ENCODE assay signal across 8 cellular contexts in genomic region chr5:76082790-76083554, GRCh38. TPM values are rescaled to one million over a fixed set of nuclear protein-coding genes. Genes with fewer than 3 reads are reported as not detected.
A peak's percentile ranks its signal among the peaks of the same experiment; 100 is the strongest.
DNase-seq lines count a peak whose midpoint lies in the region; ATAC-seq, FAIRE-seq and TF ChIP-seq lines count a peak whose summit lies in the region.

A gene with protein sequence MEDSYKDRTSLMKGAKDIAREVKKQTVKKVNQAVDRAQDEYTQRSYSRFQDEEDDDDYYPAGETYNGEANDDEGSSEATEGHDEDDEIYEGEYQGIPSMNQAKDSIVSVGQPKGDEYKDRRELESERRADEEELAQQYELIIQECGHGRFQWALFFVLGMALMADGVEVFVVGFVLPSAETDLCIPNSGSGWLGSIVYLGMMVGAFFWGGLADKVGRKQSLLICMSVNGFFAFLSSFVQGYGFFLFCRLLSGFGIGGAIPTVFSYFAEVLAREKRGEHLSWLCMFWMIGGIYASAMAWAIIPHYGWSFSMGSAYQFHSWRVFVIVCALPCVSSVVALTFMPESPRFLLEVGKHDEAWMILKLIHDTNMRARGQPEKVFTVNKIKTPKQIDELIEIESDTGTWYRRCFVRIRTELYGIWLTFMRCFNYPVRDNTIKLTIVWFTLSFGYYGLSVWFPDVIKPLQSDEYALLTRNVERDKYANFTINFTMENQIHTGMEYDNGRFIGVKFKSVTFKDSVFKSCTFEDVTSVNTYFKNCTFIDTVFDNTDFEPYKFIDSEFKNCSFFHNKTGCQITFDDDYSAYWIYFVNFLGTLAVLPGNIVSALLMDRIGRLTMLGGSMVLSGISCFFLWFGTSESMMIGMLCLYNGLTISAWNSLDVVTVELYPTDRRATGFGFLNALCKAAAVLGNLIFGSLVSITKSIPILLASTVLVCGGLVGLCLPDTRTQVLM (plus strand): TSS chr5:76083383. CDS start chr5:76131751, 48,368 bp downstream.

- no peaks in the 10 kb centered on the region for H3K9me3 ChIP-seq in BE2C
- no peaks in the 10 kb centered on the region for H3K9me3 ChIP-seq in iPS DF 6.9 (ENCODE audit: control insufficient read depth, insufficient read depth, low read length)
- no peaks in the 10 kb centered on the region for H3K9me3 ChIP-seq in smooth muscle cell (replicated peaks; ENCODE audit: low read depth)

- TF ChIP-seq CTCF in BE2C (IDR thresholded peaks at IDR 0.05; ENCODE audit: low read depth, low read length) (no peak), smooth muscle cell (IDR thresholded peaks at IDR 0.05; ENCODE audit: borderline replicate concordance, insufficient read depth, poor library complexity, severe bottlenecking) (no peak)

- H3K9ac ChIP-seq in smooth muscle cell (ENCODE audit: low read depth): no peak within 1 kb of the TSS

- H3K79me2 ChIP-seq in smooth muscle cell (ENCODE audit: low read depth): no peaks in the 10 kb centered on the region

- H3K27ac ChIP-seq in iPS DF 6.9 (ENCODE audit: low read length): no peak within 1 kb of the TSS
- no peak within 1 kb of the TSS for H3K27ac ChIP-seq in smooth muscle cell (ENCODE audit: low read depth)

- H3K4me1 ChIP-seq in BE2C (no peaks in the 10 kb centered on the region), iPS DF 6.9 (ENCODE audit: control insufficient read depth, insufficient read depth, low read length) (peaks cover 2% of the 10 kb centered on the region; the same call in 1 of the 2 replicates), smooth muscle cell (ENCODE audit: low read depth) (peaks cover 19% of the 10 kb centered on the region)

- FAIRE-seq in HTR-8/SVneo (lab: Jason Lieb, UNC): no peak

- WGBS in iPS DF 6.9 (ENCODE audit: insufficient coverage, insufficient read length): no CpG with 5 or more reads among the region's 63 CpGs
- WGBS in smooth muscle cell (ENCODE audit: low lambda C conversion rate): 1% methylated on average over 63 of the region's 63 CpGs

- no peaks in the 10 kb centered on the region for H4K20me1 ChIP-seq in smooth muscle cell (ENCODE audit: low read depth)

- H3K4me3 ChIP-seq in BE2C (ENCODE audit: low read depth, low read length) (peak within 1 kb of the TSS; percentile 21), iPS DF 6.9 (ENCODE audit: low read length) (peak within 1 kb of the TSS; percentile 47; the same call in 1 of the 2 replicates), smooth muscle cell (peak within 1 kb of the TSS; percentile 37)

- DNase-seq in BE2C (peak; percentile 37), HTR-8/SVneo (ENCODE audit: insufficient read length, low spot score) (peak; percentile 4), activated T-cell treated with anti-CD3 and anti-CD28 coated beads for 48 hours (ENCODE audit: low read depth) (peak; percentile 33), iPS DF 6.9 (ENCODE audit: low read depth, low spot score) (no peak), smooth muscle cell (lab: John Stamatoyannopoulos, UW; ENCODE audit: unreplicated experiment) (peak; percentile 28), HuH-7 (ENCODE audit: low spot score) (no peak)

- H3K4me2 ChIP-seq in smooth muscle cell: peak within 1 kb of the TSS; percentile 84

- no peaks in the 10 kb centered on the region for H3F3A ChIP-seq in smooth muscle cell (ENCODE audit: low read depth)

- H3K36me3 ChIP-seq in BE2C (no peaks in the 10 kb centered on the region), iPS DF 6.9 (ENCODE audit: control insufficient read depth, insufficient read depth, low read length) (no peaks in the 10 kb centered on the region), smooth muscle cell (ENCODE audit: low read depth) (no peaks in the 10 kb centered on the region)

- no peak for ATAC-seq in HG03342 (IDR thresholded peaks at IDR 0.05; ENCODE audit: unreplicated experiment)
- ATAC-seq in GM19023 (IDR thresholded peaks at IDR 0.05; ENCODE audit: unreplicated experiment): no peak

- H3K27me3 ChIP-seq in BE2C (peaks cover 55% of the 10 kb centered on the region), iPS DF 6.9 (ENCODE audit: control insufficient read depth, insufficient read depth, low read length) (peaks cover 50% of the 10 kb centered on the region), smooth muscle cell (ENCODE audit: low read depth) (peaks cover 100% of the 10 kb centered on the region)

- H2AFZ ChIP-seq in smooth muscle cell (ENCODE audit: low read depth): no peak within 1 kb of the TSS

RNA-seq across cellular contexts. Expression of the gene that starts here (rescaled TPM):
- 0.43 TPM for polyA plus RNA-seq in BE2C (2012; ENCODE audit: insufficient read depth, insufficient read length, low read depth)
- total RNA-seq in smooth muscle cell: 0.13 TPM in 1 of 2 replicates, not detected in the other
- polyA plus RNA-seq in smooth muscle cell: 0.02 TPM in 1 of 2 replicates, not detected in the other

Comparison
In these comparisons a context has a peak if more than half of its experiments do, and no peak if none do; other contexts are left out.
1. Peak in DNase-seq, H3K4me3 ChIP-seq and H3K4me2 ChIP-seq in smooth muscle cell; RNA of the gene not detected or under 1 TPM.
2. DNase-seq: peak in BE2C (single experiment), HTR-8/SVneo (single experiment) and activated T-cell treated with anti-CD3 and anti-CD28 coated beads for 48 hours (single experiment); none in iPS DF 6.9 (single experiment) and HuH-7 (single experiment).
3. Peak in every context shown above with its lines, with median percentiles within 50 percentile points of each other: H3K4me3 ChIP-seq.